In the genomic region with DNA sequence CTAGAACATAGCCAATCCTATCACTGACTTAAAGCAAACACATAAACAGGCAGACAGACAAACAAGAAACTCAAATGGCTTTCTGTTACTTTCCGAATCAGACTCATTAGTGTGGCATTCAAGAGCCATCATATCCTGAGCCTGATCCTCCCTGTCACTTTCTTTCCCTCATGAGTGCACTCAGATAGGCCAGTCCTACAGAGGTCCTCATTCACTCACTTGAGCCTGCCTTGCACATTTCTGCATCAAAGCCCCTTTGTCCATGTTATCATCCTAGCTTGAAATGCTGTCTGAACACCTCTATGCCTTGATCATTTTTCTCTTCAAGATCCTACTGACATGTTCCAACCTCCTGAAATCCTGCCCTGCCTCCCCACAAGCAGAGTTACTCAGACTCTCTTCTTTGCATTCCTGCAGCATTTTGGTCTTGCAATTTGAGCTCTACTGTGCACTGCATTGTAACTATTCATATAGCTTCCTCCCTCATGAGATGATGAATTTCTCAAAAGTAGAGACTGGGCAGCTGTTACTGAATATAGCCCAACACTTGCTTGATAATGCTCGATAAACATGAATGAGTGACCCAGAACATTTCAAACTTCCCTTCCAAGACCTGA, we compare ENCODE assay signal across 9 cellular contexts.
DNase-seq lines count a peak whose midpoint lies in the region; ATAC-seq and TF ChIP-seq lines count a peak whose summit lies in the region.
"Had no signal": no experiment of that assay in that cellular context is flagged by ENCODE, and none has a peak within 500 bp of the region (broad histone marks: within the 10 kb centered on the region; RNA-seq: fewer than 3 reads in every experiment).

No MANE protein-coding gene starts in this region.

- H3K4me1 ChIP-seq in adipocyte (ENCODE audit: control insufficient read depth, insufficient read depth, low read length) (peaks cover 58% of the 10 kb centered on the region), osteoblast (ENCODE audit: insufficient read depth, low read length) (peaks cover 28% of the 10 kb centered on the region)

- H2AFZ ChIP-seq in osteoblast (ENCODE audit: low read length): no peak overlapping the region

- no peak overlapping the region for H3K27ac ChIP-seq in osteoblast (ENCODE audit: low read depth, low read length)

- H3K4me3 ChIP-seq in adipocyte (ENCODE audit: low read length) (no peak overlapping the region), osteoblast (ENCODE audit: insufficient read depth, low read length) (no peak overlapping the region)

- H3K36me3 ChIP-seq in adipocyte (ENCODE audit: control insufficient read depth, insufficient read depth, low read length, severe bottlenecking) (peaks cover 33% of the 10 kb centered on the region), osteoblast (ENCODE audit: insufficient read depth, low read length) (no peaks in the 10 kb centered on the region)

- TF ChIP-seq CTCF in osteoblast (IDR thresholded peaks at IDR 0.05; ENCODE audit: extremely low read depth, low read depth, low read length): peak; percentile 11

- peaks cover 14% of the 10 kb centered on the region for H3K79me2 ChIP-seq in osteoblast (ENCODE audit: insufficient read depth, low read length)

- H3K9ac ChIP-seq in adipocyte (ENCODE audit: low read length): no peak overlapping the region

- H3K9me3 ChIP-seq in adipocyte (ENCODE audit: control insufficient read depth, low read length): no peaks in the 10 kb centered on the region
- H3K9me3 ChIP-seq in osteoblast (ENCODE audit: low read depth, low read length): no peaks in the 10 kb centered on the region

- ATAC-seq in GM18909 (IDR thresholded peaks at IDR 0.05; ENCODE audit: poor library complexity, unreplicated experiment) (peak; percentile 24), HG02981 (IDR thresholded peaks at IDR 0.05; ENCODE audit: unreplicated experiment) (peak; percentile 4), HG03520 (IDR thresholded peaks at IDR 0.05; ENCODE audit: unreplicated experiment) (no peak), GM19324 (IDR thresholded peaks at IDR 0.05; ENCODE audit: low FRiP score, unreplicated experiment) (no peak)

- no peaks in the 10 kb centered on the region for H3K27me3 ChIP-seq in adipocyte (replicated peaks; ENCODE audit: control insufficient read depth, insufficient read depth, low read length)
- no peaks in the 10 kb centered on the region for H3K27me3 ChIP-seq in osteoblast (ENCODE audit: insufficient read depth, low read length)

- H4K20me1 ChIP-seq in osteoblast (ENCODE audit: insufficient read depth, low read length): no peaks in the 10 kb centered on the region

- H3K4me2 ChIP-seq in osteoblast (ENCODE audit: insufficient read depth, low read length): no peak overlapping the region

- peak; percentile 65 for DNase-seq in adipocyte (ENCODE audit: low read depth)
- no peak for DNase-seq in osteoblast (ENCODE audit: insufficient read length, low spot score, missing footprints)
- DNase-seq in NCI-H1694 (lab: John Stamatoyannopoulos, UW): no peak
- DNase-seq in CD1c-positive myeloid dendritic cell (ENCODE audit: extremely low spot score): no peak
- DNase-seq: T-cell had no signal

Comparison
In these comparisons a context has a peak if more than half of its experiments do, and no peak if none do; other contexts are left out.
1. ATAC-seq: peak in GM18909 (single experiment) and HG02981 (single experiment); none in HG03520 (single experiment) and GM19324 (single experiment).